8 cellular contexts compared by ENCODE assay signal in genomic region chr22:42648368-42649260, GRCh38.
DNase-seq lines count a peak whose midpoint lies in the region; ATAC-seq and FAIRE-seq lines count a peak whose summit lies in the region.

No MANE protein-coding gene starts in this region.

- no peak for FAIRE-seq in RCC 7860 (lab: Jason Lieb, UNC)

- DNase-seq in NCI-H82 (lab: John Stamatoyannopoulos, UW) (peak; percentile 55), NCI-H82 treated with DMSO at 0.1 percent for 48 hours (lab: John Stamatoyannopoulos, UW; ENCODE audit: unreplicated experiment) (no peak), RCC 7860 (ENCODE audit: low spot score) (peak; percentile 47), astrocyte of the hippocampus (ENCODE audit: low read depth, low spot score) (peak; percentile 69), skeletal muscle cell (ENCODE audit: low read depth) (no peak), cortex of kidney (lab: John Stamatoyannopoulos, UW) (no peak)

- H3K4me3 ChIP-seq in iPS-11a (ENCODE audit: low read depth, low read length) (peak overlapping the region; percentile 95), skeletal muscle cell (ENCODE audit: low read depth, low read length) (peak overlapping the region; percentile 95)

- ATAC-seq in HG02943 (IDR thresholded peaks at IDR 0.05; ENCODE audit: low read depth, unreplicated experiment), result peak; percentile 20

Comparison
In these comparisons a context has a peak if more than half of its experiments do, and no peak if none do; other contexts are left out.
1. DNase-seq: peak in NCI-H82 (single experiment), RCC 7860 (single experiment) and astrocyte of the hippocampus (single experiment); none in NCI-H82 treated with DMSO at 0.1 percent for 48 hours (single experiment), skeletal muscle cell (single experiment) and cortex of kidney (single experiment).